1 cellular context compared by ENCODE assay signal in genomic region chr13:44872751-44873150, GRCh38.
TF ChIP-seq lines count a peak whose summit lies in the region.

No MANE protein-coding gene starts in this region.

TF ChIP-seq in H1, 55 proteins besides CTCF, POLR2A, EP300 and RAD21 (continued from another document):
- TF ChIP-seq SRF (IDR thresholded peaks at IDR 0.05; ENCODE audit: low read depth, low read length): no peak
- no peak for TF ChIP-seq TCF12 (IDR thresholded peaks at IDR 0.05; ENCODE audit: low read depth, low read length)
- TF ChIP-seq USF2 (IDR thresholded peaks at IDR 0.05; ENCODE audit: low read length): no peak
- no peak for TF ChIP-seq SP4 (IDR thresholded peaks at IDR 0.05; ENCODE audit: low read length)
- TF ChIP-seq KDM1A (IDR thresholded peaks at IDR 0.05; ENCODE audit: borderline replicate concordance, low read length): no peak
- no peak for TF ChIP-seq BACH1 (IDR thresholded peaks at IDR 0.05; ENCODE audit: low read length)
- TF ChIP-seq SP1 (IDR thresholded peaks at IDR 0.05; ENCODE audit: low read depth, low read length): no peak
- no peak for TF ChIP-seq CBX5 (IDR thresholded peaks at IDR 0.05; ENCODE audit: low read depth, low read length)
- TF ChIP-seq CBX8 (IDR thresholded peaks at IDR 0.05; ENCODE audit: borderline replicate concordance, low read depth, low read length): no peak
- no peak for TF ChIP-seq POLR2AphosphoS5 (IDR thresholded peaks at IDR 0.05; ENCODE audit: low read depth, low read length)
- TF ChIP-seq TAF7 (optimal IDR thresholded peaks at IDR 0.05; ENCODE audit: borderline replicate concordance, low read depth, low read length): no peak
- no peak for TF ChIP-seq ATF2 (IDR thresholded peaks at IDR 0.05; ENCODE audit: low read length)
